2 cellular contexts compared by ENCODE assay signal in genomic region chr15:78264304-78265136, GRCh38.
TF ChIP-seq lines count a peak whose summit lies in the region.

Gene DNAJA4, plus strand, starts transcription at chr15:78264562. Its CDS starts 202 bp downstream, at chr15:78264764.

TF ChIP-seq in liver, 16 proteins besides CTCF, POLR2A, EP300 and RAD21 (continued from another document):
- TF ChIP-seq SP1 (IDR thresholded peaks at IDR 0.05) (no peak), GABPA (IDR thresholded peaks at IDR 0.05 in 1 of 2, conservative IDR thresholded peaks at IDR 0.05 in 1 of 2) (no peak), FOXA2 (IDR thresholded peaks at IDR 0.05) (no peak), TAF1 (conservative IDR thresholded peaks at IDR 0.05) (no peak), EGR1 (IDR thresholded peaks at IDR 0.05; ENCODE audit: low read depth in 2 of 2) (no peak), RXRA (IDR thresholded peaks at IDR 0.05) (no peak), ATF3 (IDR thresholded peaks at IDR 0.05) (no peak), JUND (IDR thresholded peaks at IDR 0.05) (no peak), HNF4G (IDR thresholded peaks at IDR 0.05) (no peak)

TF ChIP-seq in HepG2, 621 proteins besides CTCF, POLR2A, EP300 and RAD21 (continued from another document):
- TF ChIP-seq ZNF318 (CRISPR knock-in tag; IDR thresholded peaks at IDR 0.05) (no peak), HOXA9 (CRISPR knock-in tag; IDR thresholded peaks at IDR 0.05; ENCODE audit: borderline replicate concordance) (no peak), ISX (CRISPR knock-in tag; conservative IDR thresholded peaks at IDR 0.05) (no peak), TAF1 (CRISPR knock-in tag; IDR thresholded peaks at IDR 0.05) (no peak), SATB2 (CRISPR knock-in tag; IDR thresholded peaks at IDR 0.05) (no peak), ZNF770 (CRISPR knock-in tag; IDR thresholded peaks at IDR 0.05) (no peak), NFKBIZ (CRISPR knock-in tag; IDR thresholded peaks at IDR 0.05) (no peak)
